ENCODE assay signal across 8 cellular contexts in genomic region chr22:50342651-50343540, GRCh38. TPM values are rescaled to one million over a fixed set of nuclear protein-coding genes. Genes with fewer than 3 reads are reported as not detected.
A peak's percentile ranks its signal among the peaks of the same experiment; 100 is the strongest.
DNase-seq lines count a peak whose midpoint lies in the region; ATAC-seq and TF ChIP-seq lines count a peak whose summit lies in the region.

Gene PPP6R2 (plus strand): TSS chr22:50343327. CDS start chr22:50393909, 50,582 bp downstream.

- H3K27me3 Mint-ChIP-seq in natural killer cell treated with Interleukin-12 subunit alpha and Interleukin-12 subunit beta and Interleukin-15 and Interleukin-18, amount 100 ng/mL, for 72 hours = no peaks in the 10 kb centered on the region

- BruUV-seq in Panc1 (replicated peaks; lab: Mats Ljungman, UMichigan) = no TSS peak

- intact Hi-C loops in Panc1 (cut with micrococcal nuclease; ENCODE audit: unreplicated experiment) = loop anchor here (5.0 kb wide), 1 partner anchor 71 kb away; the partner anchor contains the start of gene MAPK11

- H3K9me3 ChIP-seq in BE2C (no peaks in the 10 kb centered on the region; the same call in 1 of the 2 replicates), Panc1 (ENCODE audit: control insufficient read depth, insufficient read depth, low read depth, low read length) (no peaks in the 10 kb centered on the region)

- H3K4me1 Mint-ChIP-seq in natural killer cell treated with Interleukin-12 subunit alpha and Interleukin-12 subunit beta and Interleukin-15 and Interleukin-18, amount 100 ng/mL, for 72 hours (ENCODE audit: low read depth in 2 of 2) = peaks cover 0 to 6% of the 10 kb centered on the region in 2 donors

- TF ChIP-seq CTCF in BE2C (IDR thresholded peaks at IDR 0.05; ENCODE audit: low read depth, low read length) = no peak
- no peak; the same call in 1 of the 2 replicates for TF ChIP-seq CTCF in Panc1 (IDR thresholded peaks at IDR 0.05)
- no peak for TF ChIP-seq CTCF in fibroblast of mammary gland (conservative IDR thresholded peaks at IDR 0.05; ENCODE audit: control insufficient read depth, insufficient read depth, low read depth, low read length)

- no peaks in the 10 kb centered on the region for H3K27me3 ChIP-seq in BE2C
- no peaks in the 10 kb centered on the region for H3K27me3 ChIP-seq in Panc1 (ENCODE audit: control insufficient read depth, insufficient read depth, low read length)

- H3K4me3 Mint-ChIP-seq in natural killer cell treated with Interleukin-12 subunit alpha and Interleukin-12 subunit beta and Interleukin-15 and Interleukin-18, amount 100 ng/mL, for 72 hours = peak within 1 kb of the TSS; percentile 81

- peaks cover 2% of the 10 kb centered on the region for H3K36me3 ChIP-seq in BE2C
- no peaks in the 10 kb centered on the region; the same call in 1 of the 2 replicates for H3K36me3 ChIP-seq in Panc1 (ENCODE audit: control insufficient read depth, insufficient read depth, low read length)

- ATAC-seq in HG03439 (IDR thresholded peaks at IDR 0.05; ENCODE audit: unreplicated experiment) = peak; percentile 70
- peak; percentile 91 for ATAC-seq in Panc1
- peak; percentile 88 to 91 for ATAC-seq in natural killer cell treated with Interleukin-12 subunit alpha and Interleukin-12 subunit beta and Interleukin-15 and Interleukin-18, amount 100 ng/mL, for 72 hours

- peak within 1 kb of the TSS; percentile 55 to 82 for H3K27ac Mint-ChIP-seq in natural killer cell treated with Interleukin-12 subunit alpha and Interleukin-12 subunit beta and Interleukin-15 and Interleukin-18, amount 100 ng/mL, for 72 hours

- H3K4me1 ChIP-seq in BE2C (no peaks in the 10 kb centered on the region), Panc1 (ENCODE audit: control insufficient read depth, insufficient read depth, low read length) (peaks cover 3% of the 10 kb centered on the region; the same call in 1 of the 2 replicates)

- H3K4me3 ChIP-seq in BE2C (ENCODE audit: low read depth, low read length) = peak within 1 kb of the TSS; percentile 75
- peak within 1 kb of the TSS; percentile 64 to 70 for H3K4me3 ChIP-seq in Panc1 (ENCODE audit: low read depth in 2 of 2, low read length in 2 of 2)
- peak within 1 kb of the TSS; percentile 65 for H3K4me3 ChIP-seq in fibroblast of mammary gland (ENCODE audit: control insufficient read depth, low read depth, low read length)

- CTCF ChIA-PET in Panc1 (lab: Charles Lee) = interaction anchor here (1.4 kb wide), 1 partner anchor 90 kb away, joined by 5 read pairs; no protein-coding TSS in a partner anchor

- H3K27ac ChIP-seq in Panc1 (ENCODE audit: low read length) = peak within 1 kb of the TSS; percentile 81

- no peaks in the 10 kb centered on the region for H3K9me3 Mint-ChIP-seq in natural killer cell treated with Interleukin-12 subunit alpha and Interleukin-12 subunit beta and Interleukin-15 and Interleukin-18, amount 100 ng/mL, for 72 hours

- DNase-seq in BE2C = peak; percentile 90
- peak; percentile 74 for DNase-seq in GM19238 (ENCODE audit: insufficient read length, low spot score)
- DNase-seq in Panc1 (ENCODE audit: low read depth, low spot score) = no peak
- peak; percentile 77 to 89 for DNase-seq in activated T-helper 1 cell treated with anti-CD3 and anti-CD28 coated beads, Interleukin-2, amount 50 U/mL, for 16 hours (ENCODE audit: low read depth in 1 of 2, low spot score in 1 of 2)
- peak; percentile 48 for DNase-seq in fibroblast of mammary gland (ENCODE audit: low read depth)
- DNase-seq in natural killer cell treated with Interleukin-12 subunit alpha and Interleukin-12 subunit beta and Interleukin-15 and Interleukin-18, amount 100 ng/mL, for 72 hours (ENCODE audit: low spot score) = peak; percentile 89
- DNase-seq in stimulated activated naive CD4-positive, alpha-beta T cell treated with Interleukin-2 at 50 U/mL for 16 hours (lab: John Stamatoyannopoulos, UW) = peak; percentile 85

- H3K36me3 Mint-ChIP-seq in natural killer cell treated with Interleukin-12 subunit alpha and Interleukin-12 subunit beta and Interleukin-15 and Interleukin-18, amount 100 ng/mL, for 72 hours = no peaks in the 10 kb centered on the region

- in situ Hi-C loops in Panc1 (cut with HindIII; ENCODE audit: low pct_unique_long_range_greater_than_20kb, low sequenced_read_pairs) = no loop called here

- POLR2A ChIA-PET in Panc1 (lab: Charles Lee) = no interaction called here

RNA-seq across cellular contexts. Expression of gene PPP6R2, which starts in this region (rescaled TPM):
- polyA plus RNA-seq in BE2C (2012; ENCODE audit: insufficient read depth, insufficient read length, low read depth) = 39.8 TPM
- 52.8 TPM for total RNA-seq in Panc1 (2021; ENCODE audit: unreplicated experiment)
- 63.7 TPM for polyA plus RNA-seq in Panc1 (2012; ENCODE audit: insufficient read length)
- total RNA-seq in natural killer cell treated with Interleukin-12 subunit alpha and Interleukin-12 subunit beta and Interleukin-15 and Interleukin-18, amount 100 ng/mL, for 72 hours = 100 to 1,000 TPM in 1 of 2 donors, 10 to 100 TPM in 1; 61.1 to 100 TPM
